9 cellular contexts compared by ENCODE assay signal in the genomic region with DNA sequence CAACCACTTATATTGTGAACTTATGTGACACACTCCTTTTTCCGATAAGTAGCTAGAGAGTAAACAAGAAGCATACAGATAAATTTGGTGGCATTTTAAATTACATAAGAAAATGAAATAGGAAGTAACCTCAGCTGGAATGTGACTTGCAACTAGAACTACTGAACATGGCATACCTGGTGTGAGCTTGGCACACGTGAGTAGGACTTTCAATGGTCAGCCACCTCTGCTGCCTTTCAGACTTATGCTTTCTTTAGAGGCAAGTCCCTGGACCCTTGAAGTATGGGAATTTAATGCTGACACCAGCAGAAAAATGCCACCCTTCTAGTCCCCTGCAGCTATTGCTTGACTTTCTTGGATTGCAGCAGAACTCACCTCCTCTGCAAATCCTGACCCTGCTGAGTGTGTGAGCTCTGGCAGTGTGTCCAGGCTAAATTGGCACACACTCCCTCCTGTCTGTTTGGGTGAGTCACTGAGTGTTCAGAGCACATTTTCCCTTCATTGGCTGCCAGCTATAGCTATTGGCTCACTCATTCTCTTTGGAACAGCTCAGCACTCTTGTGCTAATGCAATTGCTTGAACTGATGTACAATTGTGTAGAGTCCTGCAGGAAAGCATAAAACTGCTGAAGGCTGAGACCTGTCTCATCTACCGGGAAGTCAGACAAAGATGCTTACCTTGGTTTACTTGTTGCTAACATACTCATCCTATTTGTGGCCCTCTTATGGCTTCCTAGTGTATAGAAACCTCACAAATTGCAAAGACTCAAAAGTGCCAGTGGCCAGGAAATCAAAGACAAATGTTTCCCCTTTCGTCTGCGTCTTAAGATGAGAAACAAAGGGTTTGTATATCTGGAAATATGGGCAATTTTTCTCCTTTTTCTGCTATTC.
A peak's percentile ranks its signal among the peaks of the same experiment; 100 is the strongest.
DNase-seq lines count a peak whose midpoint lies in the region; ATAC-seq and TF ChIP-seq lines count a peak whose summit lies in the region.
"Had no signal": no experiment of that assay in that cellular context is flagged by ENCODE, and none has a peak within 500 bp of the region (broad histone marks: within the 10 kb centered on the region; RNA-seq: fewer than 3 reads in every experiment).

No MANE protein-coding gene starts in this region.

- H3K27ac ChIP-seq in heart right ventricle (no peak overlapping the region), vagina (no peak overlapping the region)

- DNase-seq in GOT3 (lab: John Stamatoyannopoulos, UW) (peak; percentile 44), amniotic stem cell (lab: John Stamatoyannopoulos, UW) (peak; percentile 66), heart right ventricle (peak; percentile 44 to 66), sciatic nerve (ENCODE audit: low spot score) (peak; percentile 64), vagina (ENCODE audit: extremely low spot score in 2 of 2) (no peak)
- no peak for DNase-seq in stimulated activated CD4-positive, alpha-beta T cell treated with anti-CD3 and anti-CD28 coated beads, Interleukin-15, amount 100 ng/mL, for 24 hours
- DNase-seq in activated CD8-positive, alpha-beta T cell treated with anti-CD3 and anti-CD28 coated beads, Interleukin-2, amount 10 ng/mL, durations not matched to agents 7 days and 5 days = no peak

- no peak for TF ChIP-seq POLR2A in vagina (IDR thresholded peaks at IDR 0.05)

- CTCF ChIA-PET in activated CD8-positive, alpha-beta T cell treated with anti-CD3 and anti-CD28 coated beads, Interleukin-2, amount 10 ng/mL, durations not matched to agents 7 days and 5 days (lab: Charles Lee) = no interaction called here

- no peaks in the 10 kb centered on the region for H3K27me3 Mint-ChIP-seq in activated CD8-positive, alpha-beta T cell treated with anti-CD3 and anti-CD28 coated beads, Interleukin-2, amount 10 ng/mL, durations not matched to agents 7 days and 5 days (ENCODE audit: low read depth)
- H3K27me3 Mint-ChIP-seq: activated naive CD4-positive, alpha-beta T cell treated with anti-CD3 and anti-CD28 coated beads, Interleukin-2, amount 50 U/mL, for 24 hours had no signal

- H3K4me1 ChIP-seq in heart right ventricle (peaks cover 0 to 26% (median 14%) of the 10 kb centered on the region in 9 donors), vagina (peaks cover 21% of the 10 kb centered on the region)

- H3K4me3 ChIP-seq in heart right ventricle (no peak overlapping the region), vagina (no peak overlapping the region)

- TF ChIP-seq CTCF in heart right ventricle (IDR thresholded peaks at IDR 0.05) (no peak), vagina (IDR thresholded peaks at IDR 0.05) (no peak)

- H3K36me3 Mint-ChIP-seq in activated CD8-positive, alpha-beta T cell treated with anti-CD3 and anti-CD28 coated beads, Interleukin-2, amount 10 ng/mL, durations not matched to agents 7 days and 5 days (ENCODE audit: low read depth) = no peaks in the 10 kb centered on the region
- H3K36me3 Mint-ChIP-seq: activated naive CD4-positive, alpha-beta T cell treated with anti-CD3 and anti-CD28 coated beads, Interleukin-2, amount 50 U/mL, for 24 hours had no signal

- H3K27ac Mint-ChIP-seq in activated CD8-positive, alpha-beta T cell treated with anti-CD3 and anti-CD28 coated beads, Interleukin-2, amount 10 ng/mL, durations not matched to agents 7 days and 5 days = no peak overlapping the region
- H3K27ac Mint-ChIP-seq: activated naive CD4-positive, alpha-beta T cell treated with anti-CD3 and anti-CD28 coated beads, Interleukin-2, amount 50 U/mL, for 24 hours had no signal

- no peaks in the 10 kb centered on the region for H3K9me3 Mint-ChIP-seq in activated CD8-positive, alpha-beta T cell treated with anti-CD3 and anti-CD28 coated beads, Interleukin-2, amount 10 ng/mL, durations not matched to agents 7 days and 5 days (ENCODE audit: insufficient read depth)
- H3K9me3 Mint-ChIP-seq: activated naive CD4-positive, alpha-beta T cell treated with anti-CD3 and anti-CD28 coated beads, Interleukin-2, amount 50 U/mL, for 24 hours had no signal

- H3K36me3 ChIP-seq in heart right ventricle (no peaks in the 10 kb centered on the region), vagina (no peaks in the 10 kb centered on the region)

- H3K9me3 ChIP-seq in heart right ventricle (no peaks in the 10 kb centered on the region), vagina (no peaks in the 10 kb centered on the region)

- H3K27me3 ChIP-seq in heart right ventricle = no peaks in the 10 kb centered on the region
- no peaks in the 10 kb centered on the region for H3K27me3 ChIP-seq in vagina

- H3K4me1 Mint-ChIP-seq in activated CD8-positive, alpha-beta T cell treated with anti-CD3 and anti-CD28 coated beads, Interleukin-2, amount 10 ng/mL, durations not matched to agents 7 days and 5 days (ENCODE audit: low read depth) = no peaks in the 10 kb centered on the region
- H3K4me1 Mint-ChIP-seq: activated naive CD4-positive, alpha-beta T cell treated with anti-CD3 and anti-CD28 coated beads, Interleukin-2, amount 50 U/mL, for 24 hours had no signal

- H3K4me3 Mint-ChIP-seq in activated CD8-positive, alpha-beta T cell treated with anti-CD3 and anti-CD28 coated beads, Interleukin-2, amount 10 ng/mL, durations not matched to agents 7 days and 5 days = no peak overlapping the region
- H3K4me3 Mint-ChIP-seq: activated naive CD4-positive, alpha-beta T cell treated with anti-CD3 and anti-CD28 coated beads, Interleukin-2, amount 50 U/mL, for 24 hours had no signal

- intact Hi-C loops in heart right ventricle (cut with DNase I) (loop anchor here in 1 of 10 donors (10.0 kb wide), 1 partner anchor 92 kb away; no protein-coding TSS in a partner anchor), sciatic nerve (cut with DNase I) (no loop called here), vagina (cut with DNase I) (no loop called here)

- WGBS in heart right ventricle, 2 donors = 72 to 75% methylated on average over 5 of the region's 5 CpGs

- POLR2A ChIA-PET in activated CD8-positive, alpha-beta T cell treated with anti-CD3 and anti-CD28 coated beads, Interleukin-2, amount 10 ng/mL, durations not matched to agents 7 days and 5 days (lab: Charles Lee) = no interaction called here

- ATAC-seq in heart right ventricle (peak; percentile 92 to 100 (median 98)), sciatic nerve (peak; percentile 93), HG03097 (IDR thresholded peaks at IDR 0.05; ENCODE audit: low FRiP score, unreplicated experiment) (no peak)
- ATAC-seq in activated CD8-positive, alpha-beta T cell treated with anti-CD3 and anti-CD28 coated beads, Interleukin-2, amount 10 ng/mL, durations not matched to agents 7 days and 5 days = no peak

Comparison
In these comparisons a context has a peak if more than half of its experiments do, and no peak if none do; other contexts are left out.
1. DNase-seq: peak in GOT3 (single experiment), amniotic stem cell (single experiment), heart right ventricle (2 of 2) and sciatic nerve (single experiment); none in stimulated activated CD4-positive, alpha-beta T cell treated with anti-CD3 and anti-CD28 coated beads, Interleukin-15, amount 100 ng/mL, for 24 hours (single experiment), vagina (0 of 2) and activated CD8-positive, alpha-beta T cell treated with anti-CD3 and anti-CD28 coated beads, Interleukin-2, amount 10 ng/mL, durations not matched to agents 7 days and 5 days (single experiment).
2. ATAC-seq: peak in heart right ventricle (8 of 8) and sciatic nerve (single experiment); none in activated CD8-positive, alpha-beta T cell treated with anti-CD3 and anti-CD28 coated beads, Interleukin-2, amount 10 ng/mL, durations not matched to agents 7 days and 5 days (single experiment) and HG03097 (single experiment).